Comparison of ENCODE assay signal across 8 cellular contexts in genomic region chr3:81760924-81761903, GRCh38. TPM values are rescaled to one million over a fixed set of nuclear protein-coding genes. Genes with fewer than 3 reads are reported as not detected.
A peak's percentile ranks its signal among the peaks of the same experiment; 100 is the strongest.
DNase-seq lines count a peak whose midpoint lies in the region; ATAC-seq and TF ChIP-seq lines count a peak whose summit lies in the region.

Gene GBE1 (minus strand): TSS chr3:81761645. CDS start chr3:81761517, 128 bp downstream.

- H3K27me3 Mint-ChIP-seq in activated B cell treated with CpG ODN at 0.5 μM for 24 hours = no peaks in the 10 kb centered on the region

- peak; percentile 82 for ATAC-seq in GM18870 (IDR thresholded peaks at IDR 0.05; ENCODE audit: unreplicated experiment)
- peak; percentile 93 for ATAC-seq in HG03135 (IDR thresholded peaks at IDR 0.05; ENCODE audit: unreplicated experiment)
- peak; percentile 85 for ATAC-seq in activated B cell treated with CpG ODN at 0.5 μM for 24 hours (ENCODE audit: low read depth)

- H3K27ac Mint-ChIP-seq in activated B cell treated with CpG ODN at 0.5 μM for 24 hours = peak within 1 kb of the TSS; percentile 99

- peaks cover 4% of the 10 kb centered on the region for H3K9me3 Mint-ChIP-seq in activated B cell treated with CpG ODN at 0.5 μM for 24 hours

- intact Hi-C loops in activated B cell treated with CpG ODN at 0.5 μM for 24 hours (cut with micrococcal nuclease) = loop anchor here (1.0 to 2.0 kb wide), 3 partner anchors 22 to 372 kb away; no protein-coding TSS in a partner anchor

- peaks cover 29% of the 10 kb centered on the region for H3K36me3 Mint-ChIP-seq in activated B cell treated with CpG ODN at 0.5 μM for 24 hours (ENCODE audit: low read depth)

- H3K4me3 Mint-ChIP-seq in activated B cell treated with CpG ODN at 0.5 μM for 24 hours = peak within 1 kb of the TSS; percentile 98

- CTCF ChIA-PET in activated B cell treated with CpG ODN at 0.5 μM for 24 hours (lab: Charles Lee) = no interaction called here

- POLR2A ChIA-PET in activated B cell treated with CpG ODN at 0.5 μM for 24 hours (lab: Charles Lee) = interaction anchor here (0.6 to 1.0 kb wide), 2 partner anchors 8 to 15 kb away, joined by 3 read pairs; no protein-coding TSS in a partner anchor

- DNase-seq in AG08396 (ENCODE audit: low spot score) (peak; percentile 93), NCI-H226 (peak; percentile 98), activated B cell treated with CpG ODN at 0.5 μM for 24 hours (peak; percentile 93), caudate nucleus (lab: John Stamatoyannopoulos, UW) (peak in 60 of 61 donors; percentile 52 to 96 (median 88)), iris pigment epithelial cell (ENCODE audit: low read depth) (peak; percentile 96)
- DNase-seq in stimulated activated CD4-positive, alpha-beta T cell treated with anti-CD3 and anti-CD28 coated beads, Interleukin-12 subunit alpha, Interleukin-12 subunit beta, amount 100 ng/mL, for 24 hours (ENCODE audit: low read depth in 2 of 2) = peak; percentile 81 to 82

- peak within 1 kb of the TSS; percentile 98 for H3K27ac ChIP-seq in caudate nucleus (ENCODE audit: low read depth, low read length)

- TF ChIP-seq CTCF in activated B cell treated with CpG ODN at 0.5 μM for 24 hours (IDR thresholded peaks at IDR 0.05) = no peak

- peaks cover 35% of the 10 kb centered on the region for H3K4me1 Mint-ChIP-seq in activated B cell treated with CpG ODN at 0.5 μM for 24 hours

RNA-seq across cellular contexts. Expression of gene GBE1, which starts in this region (rescaled TPM):
- 32.5 and 33.8 TPM in 2 replicates for total RNA-seq in activated B cell treated with CpG ODN at 0.5 μM for 24 hours

Comparison
In these comparisons a context has a peak if more than half of its experiments do, and no peak if none do; other contexts are left out.
1. Peak in every context shown above with its lines: DNase-seq, ATAC-seq and H3K27ac ChIP-seq.